Comparison of ENCODE assay signal across 10 cellular contexts in genomic region chr22:43789452-43789851, GRCh38. TPM values are rescaled to one million over a fixed set of nuclear protein-coding genes. Genes with fewer than 3 reads are reported as not detected.
DNase-seq lines count a peak whose midpoint lies in the region; ATAC-seq, FAIRE-seq and TF ChIP-seq lines count a peak whose summit lies in the region.
"Had no signal": no experiment of that assay in that cellular context is flagged by ENCODE, and none has a peak within 500 bp of the region (broad histone marks: within the 10 kb centered on the region; RNA-seq: fewer than 3 reads in every experiment).

No MANE protein-coding gene starts in this region.

- no peak for TF ChIP-seq RAD21 in A549 (conservative IDR thresholded peaks at IDR 0.05 in 1 of 2, IDR thresholded peaks at IDR 0.05 in 1 of 2)

- H3K4me3 Mint-ChIP-seq in activated CD4-positive, alpha-beta T cell treated with anti-CD3 and anti-CD28 coated beads, Interleukin-2, amount 10 ng/mL, durations not matched to agents 24 days and 14 days, result no peak overlapping the region
- no peak overlapping the region for H3K4me3 Mint-ChIP-seq in T-helper 2 cell treated with Interferon-gamma antibody and Interleukin-4, amounts not matched to agents 5 μg/mL and 100 μg/mL, for 36 hours
- H3K4me3 Mint-ChIP-seq: B cell; dendritic cell treated with granulocyte-macrophage colony-stimulating factor and Interleukin-4, amounts not matched to agents 40 ng/mL and 50 ng/mL, for 4 days had no signal

- CTCF ChIA-PET in A549 (lab: Yijun Ruan, JAX), result no interaction called here

- TF ChIP-seq EP300 in A549 (IDR thresholded peaks at IDR 0.05), result no peak

- DNase-seq in A549 (ENCODE audit: low read depth in 1 of 2, low spot score in 1 of 2) (peak; percentile 33 to 63), M059J (ENCODE audit: low read depth) (peak; percentile 86), dedifferentiated amniotic fluid mesenchymal stem cell (ENCODE audit: extremely low spot score) (peak; percentile 97), left kidney (ENCODE audit: low read depth, low spot score) (peak; percentile 26), NCI-H2081 treated with DMSO at 0.1 percent for 48 hours (lab: John Stamatoyannopoulos, UW) (no peak), HuH-7.5 (ENCODE audit: low spot score) (no peak)
- no peak for DNase-seq in activated CD4-positive, alpha-beta T cell treated with anti-CD3 and anti-CD28 coated beads, Interleukin-2, amount 10 ng/mL, durations not matched to agents 24 days and 14 days
- no peak for DNase-seq in T-helper 2 cell treated with Interferon-gamma antibody and Interleukin-4, amounts not matched to agents 5 μg/mL and 100 μg/mL, for 36 hours (ENCODE audit: low spot score)

- WGBS in A549 (ENCODE audit: missing lambda C conversion rate), result 0% methylated on average over 7 of the region's 7 CpGs

- TF ChIP-seq POLR2A in A549 (IDR thresholded peaks at IDR 0.05; ENCODE audit: low read length), result no peak

- no peak overlapping the region for H3K4me3 ChIP-seq in A549

- no peak for FAIRE-seq in A549 (lab: Jason Lieb, UNC)

- peaks cover 11% of the 10 kb centered on the region for H3K27me3 Mint-ChIP-seq in activated CD4-positive, alpha-beta T cell treated with anti-CD3 and anti-CD28 coated beads, Interleukin-2, amount 10 ng/mL, durations not matched to agents 24 days and 14 days
- H3K27me3 Mint-ChIP-seq in T-helper 2 cell treated with Interferon-gamma antibody and Interleukin-4, amounts not matched to agents 5 μg/mL and 100 μg/mL, for 36 hours (ENCODE audit: low read depth), result peaks cover 7% of the 10 kb centered on the region

- H3K9me3 ChIP-seq in A549, result no peaks in the 10 kb centered on the region

- POLR2A ChIA-PET in A549 (lab: Yijun Ruan, JAX), result no interaction called here

- H3K4me2 ChIP-seq in A549, result peak overlapping the region; percentile 66

- no peaks in the 10 kb centered on the region for H3K4me1 Mint-ChIP-seq in activated CD4-positive, alpha-beta T cell treated with anti-CD3 and anti-CD28 coated beads, Interleukin-2, amount 10 ng/mL, durations not matched to agents 24 days and 14 days
- H3K4me1 Mint-ChIP-seq in T-helper 2 cell treated with Interferon-gamma antibody and Interleukin-4, amounts not matched to agents 5 μg/mL and 100 μg/mL, for 36 hours (ENCODE audit: low read depth), result no peaks in the 10 kb centered on the region
- H3K4me1 Mint-ChIP-seq: B cell had no signal

- peak; percentile 83 to 85 for ATAC-seq in A549

- peak overlapping the region in 1 of 2 experiments; percentile 52; a peak in 1 of 6 replicates for H3K27ac ChIP-seq in A549

- no peak for TF ChIP-seq CTCF in A549 (IDR thresholded peaks at IDR 0.05)

- H3K36me3 Mint-ChIP-seq in activated CD4-positive, alpha-beta T cell treated with anti-CD3 and anti-CD28 coated beads, Interleukin-2, amount 10 ng/mL, durations not matched to agents 24 days and 14 days (ENCODE audit: low read depth), result no peaks in the 10 kb centered on the region
- H3K36me3 Mint-ChIP-seq in T-helper 2 cell treated with Interferon-gamma antibody and Interleukin-4, amounts not matched to agents 5 μg/mL and 100 μg/mL, for 36 hours (ENCODE audit: low read depth), result no peaks in the 10 kb centered on the region

- H3K4me1 ChIP-seq in A549, result peaks cover 12% of the 10 kb centered on the region; the same call in 1 of the 3 replicates

- intact Hi-C loops in activated CD4-positive, alpha-beta T cell treated with anti-CD3 and anti-CD28 coated beads, Interleukin-2, amount 10 ng/mL, durations not matched to agents 24 days and 14 days (cut with micrococcal nuclease), result no loop called here

- H3K9me3 Mint-ChIP-seq in activated CD4-positive, alpha-beta T cell treated with anti-CD3 and anti-CD28 coated beads, Interleukin-2, amount 10 ng/mL, durations not matched to agents 24 days and 14 days, result no peaks in the 10 kb centered on the region
- no peaks in the 10 kb centered on the region for H3K9me3 Mint-ChIP-seq in T-helper 2 cell treated with Interferon-gamma antibody and Interleukin-4, amounts not matched to agents 5 μg/mL and 100 μg/mL, for 36 hours
- H3K9me3 Mint-ChIP-seq: dendritic cell treated with granulocyte-macrophage colony-stimulating factor and Interleukin-4, amounts not matched to agents 40 ng/mL and 50 ng/mL, for 4 days had no signal

- H3K27ac Mint-ChIP-seq in activated CD4-positive, alpha-beta T cell treated with anti-CD3 and anti-CD28 coated beads, Interleukin-2, amount 10 ng/mL, durations not matched to agents 24 days and 14 days, result no peak overlapping the region
- H3K27ac Mint-ChIP-seq in T-helper 2 cell treated with Interferon-gamma antibody and Interleukin-4, amounts not matched to agents 5 μg/mL and 100 μg/mL, for 36 hours, result no peak overlapping the region
- H3K27ac Mint-ChIP-seq: B cell; dendritic cell treated with granulocyte-macrophage colony-stimulating factor and Interleukin-4, amounts not matched to agents 40 ng/mL and 50 ng/mL, for 4 days had no signal

TF ChIP-seq in A549, 52 proteins besides CTCF, POLR2A, EP300 and RAD21:
- TF ChIP-seq GATA3 (IDR thresholded peaks at IDR 0.05; ENCODE audit: borderline replicate concordance) (no peak), FOSL2 (IDR thresholded peaks at IDR 0.05) (no peak), FOSL2 (CRISPR knock-in tag; IDR thresholded peaks at IDR 0.05) (peak; percentile 37; the same call in 1 of the 2 replicates), PBX3 (IDR thresholded peaks at IDR 0.05) (no peak), NFE2L2 (conservative IDR thresholded peaks at IDR 0.05; ENCODE audit: low read length) (no peak), ZFP36 (IDR thresholded peaks at IDR 0.05; ENCODE audit: borderline replicate concordance, partially characterized antibody) (no peak), HDAC2 (IDR thresholded peaks at IDR 0.05) (no peak)

RNA-seq across cellular contexts. Expression of gene EFCAB6, which starts 22.7 kb away (rescaled TPM):
- polyA plus RNA-seq in A549 (2011; rRNA removed) (1.1 and 1.2 TPM in 2 replicates), A549 (2017; fragmentation: RNase III; extraction: RNeasy Plus Mini Kit Qiagen cat#74134 plus additional on column Dnase treatment) (0.46 to 0.51 TPM (median 0.47 TPM) in 3 replicates)
- 0.16 and 0.21 TPM in 2 replicates for polyA plus RNA-seq in A549 (2012; cell fraction: cytosol; rRNA removed)
- 0.11 and 0.18 TPM in 2 replicates for polyA plus RNA-seq in A549 (2012; cell fraction: nucleus; rRNA removed)
- polyA minus RNA-seq in A549 (2011; rRNA and poly(A)+ RNA removed), result 0.39 and 0.66 TPM in 2 replicates
- total RNA-seq in M059J (2014; rRNA removed; shearing (Covaris generic)), result 0.54 TPM in 1 of 2 replicates, not detected in the other
- 0.23 TPM in 1 of 2 replicates, not detected in the other for total RNA-seq in activated CD4-positive, alpha-beta T cell treated with anti-CD3 and anti-CD28 coated beads, Interleukin-2, amount 10 ng/mL, durations not matched to agents 24 days and 14 days

Comparison
In these comparisons a context has a peak if more than half of its experiments do, and no peak if none do; other contexts are left out.
1. DNase-seq: peak in A549 (2 of 2), M059J (single experiment), dedifferentiated amniotic fluid mesenchymal stem cell (single experiment) and left kidney (single experiment); none in activated CD4-positive, alpha-beta T cell treated with anti-CD3 and anti-CD28 coated beads, Interleukin-2, amount 10 ng/mL, durations not matched to agents 24 days and 14 days (single experiment), NCI-H2081 treated with DMSO at 0.1 percent for 48 hours (single experiment), T-helper 2 cell treated with Interferon-gamma antibody and Interleukin-4, amounts not matched to agents 5 μg/mL and 100 μg/mL, for 36 hours (single experiment) and HuH-7.5 (single experiment).